In the genomic region with DNA sequence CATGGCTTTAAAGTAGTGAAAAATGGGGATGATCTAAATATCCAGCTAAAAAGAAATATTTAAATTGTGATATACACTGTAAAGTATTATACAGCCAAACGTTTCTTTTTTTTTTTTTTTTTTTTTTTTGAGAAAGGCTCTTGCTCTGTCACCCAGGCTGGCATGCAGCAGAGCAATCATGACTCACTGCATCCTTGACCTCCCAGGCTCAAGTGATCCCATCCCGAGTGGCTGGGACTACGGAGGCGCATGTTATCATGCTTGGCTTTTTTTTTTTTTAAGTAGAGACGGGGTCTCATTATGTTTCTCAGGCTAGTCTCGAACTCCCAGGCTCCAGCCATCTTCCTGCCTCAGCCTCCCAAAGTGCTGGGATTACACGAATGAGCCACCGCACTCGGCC, we compare ENCODE assay signal across 1 cellular context.
TF ChIP-seq lines count a peak whose summit lies in the region.

No MANE protein-coding gene starts in this region.

TF ChIP-seq in GM23338, 12 proteins besides CTCF, POLR2A, EP300 and RAD21 (continued from another document):
- TF ChIP-seq, protein P1, sequence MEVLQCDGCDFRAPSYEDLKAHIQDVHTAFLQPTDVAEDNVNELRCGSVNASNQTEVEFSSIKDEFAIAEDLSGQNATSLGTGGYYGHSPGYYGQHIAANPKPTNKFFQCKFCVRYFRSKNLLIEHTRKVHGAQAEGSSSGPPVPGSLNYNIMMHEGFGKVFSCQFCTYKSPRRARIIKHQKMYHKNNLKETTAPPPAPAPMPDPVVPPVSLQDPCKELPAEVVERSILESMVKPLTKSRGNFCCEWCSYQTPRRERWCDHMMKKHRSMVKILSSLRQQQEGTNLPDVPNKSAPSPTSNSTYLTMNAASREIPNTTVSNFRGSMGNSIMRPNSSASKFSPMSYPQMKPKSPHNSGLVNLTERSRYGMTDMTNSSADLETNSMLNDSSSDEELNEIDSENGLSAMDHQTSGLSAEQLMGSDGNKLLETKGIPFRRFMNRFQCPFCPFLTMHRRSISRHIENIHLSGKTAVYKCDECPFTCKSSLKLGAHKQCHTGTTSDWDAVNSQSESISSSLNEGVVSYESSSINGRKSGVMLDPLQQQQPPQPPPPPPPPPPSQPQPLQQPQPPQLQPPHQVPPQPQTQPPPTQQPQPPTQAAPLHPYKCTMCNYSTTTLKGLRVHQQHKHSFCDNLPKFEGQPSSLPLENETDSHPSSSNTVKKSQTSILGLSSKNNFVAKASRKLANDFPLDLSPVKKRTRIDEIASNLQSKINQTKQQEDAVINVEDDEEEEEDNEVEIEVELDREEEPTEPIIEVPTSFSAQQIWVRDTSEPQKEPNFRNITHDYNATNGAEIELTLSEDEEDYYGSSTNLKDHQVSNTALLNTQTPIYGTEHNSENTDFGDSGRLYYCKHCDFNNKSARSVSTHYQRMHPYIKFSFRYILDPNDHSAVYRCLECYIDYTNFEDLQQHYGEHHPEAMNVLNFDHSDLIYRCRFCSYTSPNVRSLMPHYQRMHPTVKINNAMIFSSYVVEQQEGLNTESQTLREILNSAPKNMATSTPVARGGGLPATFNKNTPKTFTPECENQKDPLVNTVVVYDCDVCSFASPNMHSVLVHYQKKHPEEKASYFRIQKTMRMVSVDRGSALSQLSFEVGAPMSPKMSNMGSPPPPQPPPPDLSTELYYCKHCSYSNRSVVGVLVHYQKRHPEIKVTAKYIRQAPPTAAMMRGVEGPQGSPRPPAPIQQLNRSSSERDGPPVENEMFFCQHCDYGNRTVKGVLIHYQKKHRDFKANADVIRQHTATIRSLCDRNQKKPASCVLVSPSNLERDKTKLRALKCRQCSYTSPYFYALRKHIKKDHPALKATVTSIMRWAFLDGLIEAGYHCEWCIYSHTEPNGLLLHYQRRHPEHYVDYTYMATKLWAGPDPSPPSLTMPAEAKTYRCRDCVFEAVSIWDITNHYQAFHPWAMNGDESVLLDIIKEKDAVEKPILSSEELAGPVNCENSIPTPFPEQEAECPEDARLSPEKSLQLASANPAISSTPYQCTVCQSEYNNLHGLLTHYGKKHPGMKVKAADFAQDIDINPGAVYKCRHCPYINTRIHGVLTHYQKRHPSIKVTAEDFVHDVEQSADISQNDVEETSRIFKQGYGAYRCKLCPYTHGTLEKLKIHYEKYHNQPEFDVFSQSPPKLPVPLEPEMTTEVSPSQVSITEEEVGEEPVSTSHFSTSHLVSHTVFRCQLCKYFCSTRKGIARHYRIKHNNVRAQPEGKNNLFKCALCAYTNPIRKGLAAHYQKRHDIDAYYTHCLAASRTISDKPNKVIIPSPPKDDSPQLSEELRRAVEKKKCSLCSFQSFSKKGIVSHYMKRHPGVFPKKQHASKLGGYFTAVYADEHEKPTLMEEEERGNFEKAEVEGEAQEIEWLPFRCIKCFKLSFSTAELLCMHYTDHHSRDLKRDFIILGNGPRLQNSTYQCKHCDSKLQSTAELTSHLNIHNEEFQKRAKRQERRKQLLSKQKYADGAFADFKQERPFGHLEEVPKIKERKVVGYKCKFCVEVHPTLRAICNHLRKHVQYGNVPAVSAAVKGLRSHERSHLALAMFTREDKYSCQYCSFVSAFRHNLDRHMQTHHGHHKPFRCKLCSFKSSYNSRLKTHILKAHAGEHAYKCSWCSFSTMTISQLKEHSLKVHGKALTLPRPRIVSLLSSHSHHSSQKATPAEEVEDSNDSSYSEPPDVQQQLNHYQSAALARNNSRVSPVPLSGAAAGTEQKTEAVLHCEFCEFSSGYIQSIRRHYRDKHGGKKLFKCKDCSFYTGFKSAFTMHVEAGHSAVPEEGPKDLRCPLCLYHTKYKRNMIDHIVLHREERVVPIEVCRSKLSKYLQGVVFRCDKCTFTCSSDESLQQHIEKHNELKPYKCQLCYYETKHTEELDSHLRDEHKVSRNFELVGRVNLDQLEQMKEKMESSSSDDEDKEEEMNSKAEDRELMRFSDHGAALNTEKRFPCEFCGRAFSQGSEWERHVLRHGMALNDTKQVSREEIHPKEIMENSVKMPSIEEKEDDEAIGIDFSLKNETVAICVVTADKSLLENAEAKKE (CRISPR knock-in tag; IDR thresholded peaks at IDR 0.05) = no peak
- no peak for TF ChIP-seq CREB1 (CRISPR knock-in tag; IDR thresholded peaks at IDR 0.05; ENCODE audit: low read depth)
- TF ChIP-seq STAT1 (IDR thresholded peaks at IDR 0.05; ENCODE audit: unreplicated experiment) = no peak
- no peak for TF ChIP-seq POLR2AphosphoS5 (IDR thresholded peaks at IDR 0.05; ENCODE audit: low read depth)
- no peak for TF ChIP-seq NANOG (IDR thresholded peaks at IDR 0.05; ENCODE audit: borderline replicate concordance)
- no peak for TF ChIP-seq ZNF114 (CRISPR knock-in tag; IDR thresholded peaks at IDR 0.05)
- no peak for TF ChIP-seq ETS1 (IDR thresholded peaks at IDR 0.05)
- TF ChIP-seq ZNF331 (CRISPR knock-in tag; IDR thresholded peaks at IDR 0.05; ENCODE audit: low read depth) = no peak
